Comparison of ENCODE assay signal across 27 cellular contexts in genomic region chr12:69074559-69075349, GRCh38.
DNase-seq lines count a peak whose midpoint lies in the region; ATAC-seq, FAIRE-seq and TF ChIP-seq lines count a peak whose summit lies in the region.
"Had no signal": no experiment of that assay in that cellular context is flagged by ENCODE, and none has a peak within 500 bp of the region (broad histone marks: within the 10 kb centered on the region; RNA-seq: fewer than 3 reads in every experiment).

No MANE protein-coding gene starts in this region.

- H3K9ac ChIP-seq in HepG2 (ENCODE audit: insufficient read depth, low read depth, low read length), result no peak overlapping the region
- no peak overlapping the region for H3K9ac ChIP-seq in neural cell (ENCODE audit: low read length)
- H3K9ac ChIP-seq: BLaER1 had no signal

- TF ChIP-seq RAD21 in HepG2 (CRISPR knock-in tag; IDR thresholded peaks at IDR 0.05) (no peak), neural cell (conservative IDR thresholded peaks at IDR 0.05) (no peak)

- H3K9me3 ChIP-seq in HepG2 (ENCODE audit: low read length) (no peaks in the 10 kb centered on the region), right lobe of liver (no peaks in the 10 kb centered on the region), neural cell (ENCODE audit: low read length) (no peaks in the 10 kb centered on the region), PC-9 (ENCODE audit: insufficient read depth, low read depth) (no peaks in the 10 kb centered on the region)
- H3K9me3 ChIP-seq: BE2C had no signal

- TF ChIP-seq POLR2A in HepG2 (IDR thresholded peaks at IDR 0.05; ENCODE audit: insufficient read depth in 1 of 2, low read depth in 2 of 2, low read length in 2 of 2) (no peak), right lobe of liver (IDR thresholded peaks at IDR 0.05) (no peak)

- no peak overlapping the region for H3K27ac ChIP-seq in HepG2 (ENCODE audit: extremely low read length, insufficient read depth, low read length)
- H3K27ac ChIP-seq in right lobe of liver, result no peak overlapping the region
- no peak overlapping the region for H3K27ac ChIP-seq in neural cell (ENCODE audit: low read length)
- H3K27ac ChIP-seq in PC-9, result no peak overlapping the region
- H3K27ac ChIP-seq: BLaER1 had no signal

- H3K9me2 ChIP-seq in neural cell (ENCODE audit: insufficient read depth, low read length) (no peaks in the 10 kb centered on the region), PC-9 (ENCODE audit: insufficient read depth) (no peaks in the 10 kb centered on the region)

- no peak overlapping the region for H3K4me3 ChIP-seq in HepG2 (replicated peaks in 1 of 3; ENCODE audit: insufficient read depth in 1 of 3, low read depth in 2 of 3, low read length in 3 of 3)
- no peak overlapping the region for H3K4me3 ChIP-seq in right lobe of liver
- H3K4me3 ChIP-seq in epithelial cell of esophagus (ENCODE audit: low read length), result no peak overlapping the region
- no peak overlapping the region for H3K4me3 ChIP-seq in neural cell (ENCODE audit: low read length)
- H3K4me3 ChIP-seq in PC-9, result no peak overlapping the region
- H3K4me3 ChIP-seq: BLaER1, GM12878 had no signal

- FAIRE-seq in HepG2 (lab: Jason Lieb, UNC), result no peak
- FAIRE-seq: A204.1, GM12878, GM12892, GM18507 had no signal

- H4K20me1 ChIP-seq in HepG2 (ENCODE audit: insufficient read depth, low read length) (no peaks in the 10 kb centered on the region), neural cell (ENCODE audit: insufficient read depth) (no peaks in the 10 kb centered on the region), PC-9 (ENCODE audit: insufficient read depth) (no peaks in the 10 kb centered on the region)
- H4K20me1 ChIP-seq: BLaER1 had no signal

- H2AFZ ChIP-seq in HepG2 (ENCODE audit: low read length), result peak overlapping the region; percentile 11
- H2AFZ ChIP-seq in neural cell (ENCODE audit: low read depth, low read length), result no peak overlapping the region
- H2AFZ ChIP-seq in PC-9, result no peak overlapping the region

- POLR2A ChIA-PET in HepG2 (lab: Yijun Ruan, JAX) (no interaction called here), PC-9 (lab: Charles Lee; ENCODE audit: unreplicated experiment) (interaction anchor here (0.6 kb wide), 1 partner anchor 67 kb away, joined by 11 read pairs; no protein-coding TSS in a partner anchor)

- TF ChIP-seq EP300 in HepG2 (IDR thresholded peaks at IDR 0.05; ENCODE audit: low read depth in 2 of 2, low read length in 2 of 2) (no peak), HepG2 (CRISPR knock-in tag; IDR thresholded peaks at IDR 0.05; ENCODE audit: borderline replicate concordance) (no peak), neural cell (conservative IDR thresholded peaks at IDR 0.05; ENCODE audit: poor library complexity, severe bottlenecking) (peak; percentile 67)

- in situ Hi-C loops in HepG2 (cut with HindIII; ENCODE audit: extremely low pct_ligation_motif_present, low pct_unique_long_range_greater_than_20kb), result loop anchor here (5.0 kb wide), 1 partner anchor 202 kb away; no protein-coding TSS in a partner anchor

- 35% methylated on average over 5 of the region's 5 CpGs for WGBS in HepG2 (ENCODE audit: low lambda C conversion rate)
- WGBS in right lobe of liver (ENCODE audit: insufficient coverage, low coverage, low lambda C conversion rate, missing lambda C conversion rate), result 81% methylated on average over 5 of the region's 5 CpGs

- H3K79me2 ChIP-seq in HepG2 (ENCODE audit: insufficient read depth, low read length), result no peaks in the 10 kb centered on the region
- no peaks in the 10 kb centered on the region for H3K79me2 ChIP-seq in neural cell (replicated peaks; ENCODE audit: insufficient read depth, low read length)
- no peaks in the 10 kb centered on the region for H3K79me2 ChIP-seq in PC-9 (ENCODE audit: low read depth)

- TF ChIP-seq CTCF in HepG2 (CRISPR knock-in tag; IDR thresholded peaks at IDR 0.05) (no peak), right lobe of liver (IDR thresholded peaks at IDR 0.05) (no peak), epithelial cell of esophagus (IDR thresholded peaks at IDR 0.05; ENCODE audit: insufficient read depth, low read depth, low read length, missing control alignments) (no peak), neural cell (IDR thresholded peaks at IDR 0.05; ENCODE audit: poor library complexity, severe bottlenecking) (no peak), PC-9 (conservative IDR thresholded peaks at IDR 0.05) (no peak)

- BruUV-seq in HepG2 (replicated peaks; lab: Mats Ljungman, UMichigan) (no TSS peak), PC-9 (replicated peaks; lab: Mats Ljungman, UMichigan) (no TSS peak)

- DNase-seq in HepG2 (ENCODE audit: low spot score) (no peak), right lobe of liver (no peak), epithelial cell of esophagus (ENCODE audit: low read depth) (peak; percentile 58), PC-9 (no peak)
- DNase-seq: 8988T; ACHN; BE2C; C1 segment of cervical spinal cord; CD4-positive, alpha-beta memory T cell; CD4-positive, CD25-positive, alpha-beta regulatory T cell; CD8-positive, alpha-beta memory T cell; COR-L47; DMS 273 treated with DMSO at 0.1 percent for 48 hours; DMS153; DMS53; DMS79; DND-41; EL; GDM1 had no signal

- H3K36me3 ChIP-seq in HepG2 (replicated peaks in 1 of 2; ENCODE audit: control insufficient read depth in 1 of 2, insufficient read depth in 2 of 2, low read length in 2 of 2) (no peaks in the 10 kb centered on the region), right lobe of liver (no peaks in the 10 kb centered on the region), neural cell (ENCODE audit: insufficient read depth, low read length) (no peaks in the 10 kb centered on the region), PC-9 (ENCODE audit: low read depth) (no peaks in the 10 kb centered on the region)
- H3K36me3 ChIP-seq: BE2C, BLaER1 had no signal

- CTCF ChIA-PET in HepG2 (lab: Yijun Ruan, JAX; ENCODE audit: low intra/inter-chr PET ratio, low total read pairs) (no interaction called here), PC-9 (lab: Charles Lee) (no interaction called here)

- no peak for ATAC-seq in HepG2
- no peak for ATAC-seq in right lobe of liver
- ATAC-seq in GM19324 (IDR thresholded peaks at IDR 0.05; ENCODE audit: low FRiP score, unreplicated experiment), result no peak
- no peak for ATAC-seq in HG03432 (IDR thresholded peaks at IDR 0.05; ENCODE audit: unreplicated experiment)
- ATAC-seq: GM12878 had no signal

- H3F3A ChIP-seq in neural cell (ENCODE audit: insufficient read depth, low read length, poor library complexity, severe bottlenecking), result no peaks in the 10 kb centered on the region
- H3F3A ChIP-seq in PC-9 (ENCODE audit: insufficient read depth, low read depth), result no peaks in the 10 kb centered on the region

- intact Hi-C loops in HepG2 (cut with micrococcal nuclease; ENCODE audit: unreplicated experiment), result loop anchor here (10.0 kb wide), 1 partner anchor 130 kb away; no protein-coding TSS in a partner anchor
- intact Hi-C loops in right lobe of liver (cut with DNase I), result loop anchor here in 1 of 2 donors (5.0 kb wide), 1 partner anchor 182 kb away; no protein-coding TSS in a partner anchor
- intact Hi-C loops in PC-9 (cut with micrococcal nuclease; ENCODE audit: unreplicated experiment), result loop anchor here (5.0 kb wide), 1 partner anchor 67 kb away; no protein-coding TSS in a partner anchor

- H3K27me3 ChIP-seq in HepG2 (ENCODE audit: control insufficient read depth in 1 of 2, insufficient read depth in 2 of 2, low read length in 2 of 2) (no peaks in the 10 kb centered on the region), right lobe of liver (no peaks in the 10 kb centered on the region), neural cell (ENCODE audit: insufficient read depth, low read depth, low read length) (no peaks in the 10 kb centered on the region), PC-9 (ENCODE audit: insufficient read depth, low read depth) (no peaks in the 10 kb centered on the region)
- H3K27me3 ChIP-seq: BE2C, BLaER1 had no signal

- H3K4me1 ChIP-seq in HepG2 (ENCODE audit: insufficient read depth, low read length) (peaks cover 17% of the 10 kb centered on the region), right lobe of liver (peaks cover 0 to 24% (median 0%) of the 10 kb centered on the region in 4 donors), PC-9 (replicated peaks; ENCODE audit: insufficient read depth) (no peaks in the 10 kb centered on the region)
- H3K4me1 ChIP-seq: BE2C had no signal

- H3K4me2 ChIP-seq in HepG2 (ENCODE audit: low read depth, low read length) (no peak overlapping the region), neural cell (ENCODE audit: low read length) (no peak overlapping the region), PC-9 (no peak overlapping the region)
- H3K4me2 ChIP-seq: BLaER1 had no signal

TF ChIP-seq in HepG2, 621 proteins besides CTCF, POLR2A, EP300 and RAD21 (continues in another document):
- TF ChIP-seq MIXL1 (CRISPR knock-in tag; IDR thresholded peaks at IDR 0.05), result no peak
- no peak for TF ChIP-seq MTA1 (CRISPR knock-in tag; IDR thresholded peaks at IDR 0.05; ENCODE audit: borderline replicate concordance)
- TF ChIP-seq ZNF558 (CRISPR knock-in tag; IDR thresholded peaks at IDR 0.05; ENCODE audit: borderline replicate concordance), result no peak
- TF ChIP-seq ZFP41 (CRISPR knock-in tag; IDR thresholded peaks at IDR 0.05; ENCODE audit: borderline replicate concordance), result no peak
- TF ChIP-seq ELF1 (CRISPR knock-in tag; IDR thresholded peaks at IDR 0.05), result no peak
- TF ChIP-seq SIN3A (IDR thresholded peaks at IDR 0.05; ENCODE audit: borderline replicate concordance, low read depth, low read length), result no peak
- no peak for TF ChIP-seq KDM3A (CRISPR knock-in tag; IDR thresholded peaks at IDR 0.05; ENCODE audit: low read depth)
- TF ChIP-seq NONO (IDR thresholded peaks at IDR 0.05), result no peak
- TF ChIP-seq NONO (CRISPR knock-in tag; conservative IDR thresholded peaks at IDR 0.05), result no peak
- TF ChIP-seq TMF1 (CRISPR knock-in tag; IDR thresholded peaks at IDR 0.05; ENCODE audit: low read depth), result no peak
- TF ChIP-seq CAMTA2 (CRISPR knock-in tag; IDR thresholded peaks at IDR 0.05; ENCODE audit: borderline replicate concordance), result no peak

TF ChIP-seq in neural cell, 6 proteins besides CTCF, POLR2A, EP300 and RAD21 (continues in another document):
- TF ChIP-seq SMC3 (conservative IDR thresholded peaks at IDR 0.05; ENCODE audit: poor library complexity), result no peak
- peak; percentile 36 for TF ChIP-seq POLR2AphosphoS5 (IDR thresholded peaks at IDR 0.05)
